ENCODE assay signal across 8 cellular contexts in genomic region chr20:1466211-1467081, GRCh38. TPM values are rescaled to one million over a fixed set of nuclear protein-coding genes. Genes with fewer than 3 reads are reported as not detected.
DNase-seq lines count a peak whose midpoint lies in the region; ATAC-seq, FAIRE-seq and TF ChIP-seq lines count a peak whose summit lies in the region.

Gene NSFL1C, minus strand, starts transcription at chr20:1466849. Its CDS starts 25 bp downstream, at chr20:1466824.

- peak; percentile 85 for TF ChIP-seq CTCF in BJ (IDR thresholded peaks at IDR 0.05; ENCODE audit: insufficient read depth, low read depth, low read length)
- peak; percentile 96 for TF ChIP-seq CTCF in coronary artery (IDR thresholded peaks at IDR 0.05)

- CTCF ChIA-PET in BJ (lab: Yijun Ruan, JAX) = interaction anchor here (0.7 to 6.8 kb wide), 19 partner anchors 9 to 310 kb away, joined by 3 to 71 read pairs (median 4); partner anchors contain the start of gene FKBP1A

- no peaks in the 10 kb centered on the region for H3K27me3 ChIP-seq in BJ (ENCODE audit: control insufficient read depth, insufficient read depth, low read length)

- H3K4me3 ChIP-seq in BJ (ENCODE audit: low read depth, low read length) = peak within 1 kb of the TSS; percentile 96
- H3K4me3 ChIP-seq in coronary artery = peak within 1 kb of the TSS; percentile 88

- H3K36me3 ChIP-seq in BJ (ENCODE audit: control insufficient read depth, insufficient read depth, low read length) = peaks cover 3% of the 10 kb centered on the region

- peak within 1 kb of the TSS; percentile 75 to 88 for H3K27ac ChIP-seq in coronary artery

- peak; percentile 81 for ATAC-seq in HG03457 (IDR thresholded peaks at IDR 0.05; ENCODE audit: unreplicated experiment)

- POLR2A ChIA-PET in BJ (lab: Charles Lee) = no interaction called here

- DNase-seq in BJ (ENCODE audit: low read depth) (peak; percentile 37), GM19239 (ENCODE audit: insufficient read length, low spot score) (peak; percentile 93), NCI-H524 treated with DMSO at 0.1 percent for 48 hours (lab: John Stamatoyannopoulos, UW) (peak; percentile 40), coronary artery (ENCODE audit: low spot score) (peak; percentile 95), left kidney (ENCODE audit: low read depth, low spot score) (peak; percentile 97)
- peak; percentile 97 for DNase-seq in activated CD4-positive, alpha-beta T cell treated with anti-CD3 and anti-CD28 coated beads for 48 hours
- peak; percentile 97 to 98 for DNase-seq in stimulated activated CD4-positive, alpha-beta T cell treated with anti-CD3 and anti-CD28 coated beads, Interleukin-2, amount 100 ng/mL, for 24 hours

- peak; percentile 91 for FAIRE-seq in GM19239 (lab: Jason Lieb, UNC)

RNA-seq across cellular contexts. Expression of gene NSFL1C, which starts in this region (rescaled TPM):
- 27.7 and 32.4 TPM in 2 replicates for polyA plus RNA-seq in BJ (2011; rRNA removed)
- 21.3 and 22.2 TPM in 2 replicates for polyA minus RNA-seq in BJ (2011; rRNA and poly(A)+ RNA removed)

Comparison
In these comparisons a context has a peak if more than half of its experiments do, and no peak if none do; other contexts are left out.
1. Peak in every context shown above with its lines: DNase-seq, ATAC-seq, H3K4me3 ChIP-seq and H3K27ac ChIP-seq.
2. DNase-seq: peak in every context shown above with its lines; median percentile 98 in stimulated activated CD4-positive, alpha-beta T cell treated with anti-CD3 and anti-CD28 coated beads, Interleukin-2, amount 100 ng/mL, for 24 hours; 97 in activated CD4-positive, alpha-beta T cell treated with anti-CD3 and anti-CD28 coated beads for 48 hours; 97 in left kidney; 95 in coronary artery; 93 in GM19239; 40 in NCI-H524 treated with DMSO at 0.1 percent for 48 hours; 37 in BJ.